Comparison of ENCODE assay signal across 10 cellular contexts in genomic region chr5:131277875-131278795, GRCh38. TPM values are rescaled to one million over a fixed set of nuclear protein-coding genes. Genes with fewer than 3 reads are reported as not detected.
DNase-seq lines count a peak whose midpoint lies in the region; ATAC-seq and TF ChIP-seq lines count a peak whose summit lies in the region.
"Had no signal": no experiment of that assay in that cellular context is flagged by ENCODE, and none has a peak within 500 bp of the region (broad histone marks: within the 10 kb centered on the region; RNA-seq: fewer than 3 reads in every experiment).

No MANE protein-coding gene starts in this region.

- H3K27ac Mint-ChIP-seq in CD14-positive monocyte (peak overlapping the region; percentile 57 to 87 (median 69)), GM23338 (no peak overlapping the region), glutamatergic neuron (ENCODE audit: unreplicated experiment) (no peak overlapping the region)
- peak overlapping the region; percentile 92 for H3K27ac Mint-ChIP-seq in T-helper 2 cell treated with Interferon-gamma antibody and Interleukin-4, amounts not matched to agents 5 μg/mL and 100 μg/mL, for 36 hours

- H3K36me3 Mint-ChIP-seq in CD14-positive monocyte (peaks cover under 1 to 8% of the 10 kb centered on the region in 2 donors), GM23338 (ENCODE audit: low read depth) (peaks cover 20% of the 10 kb centered on the region; the same call in 2 of the 3 replicates), glutamatergic neuron (ENCODE audit: unreplicated experiment) (no peaks in the 10 kb centered on the region)
- peaks cover 56% of the 10 kb centered on the region for H3K36me3 Mint-ChIP-seq in T-helper 2 cell treated with Interferon-gamma antibody and Interleukin-4, amounts not matched to agents 5 μg/mL and 100 μg/mL, for 36 hours (ENCODE audit: low read depth)

- peaks cover 6% of the 10 kb centered on the region; the same call in 1 of the 2 replicates for H3F3A ChIP-seq in GM23338 (replicated peaks; ENCODE audit: low read depth)

- DNase-seq in CD14-positive monocyte (ENCODE audit: low spot score): no peak
- no peak for DNase-seq in GM23338 (ENCODE audit: low spot score)
- DNase-seq in T-helper 2 cell treated with Interferon-gamma antibody and Interleukin-4, amounts not matched to agents 5 μg/mL and 100 μg/mL, for 36 hours (ENCODE audit: low spot score): no peak
- peak; percentile 18 for DNase-seq in glomerular visceral epithelial cell (ENCODE audit: extremely low spot score)
- no peak for DNase-seq in BE2C
- no peak for DNase-seq in DMS114 treated with DMSO at 0.1 percent for 48 hours (lab: John Stamatoyannopoulos, UW; ENCODE audit: unreplicated experiment)
- no peak for DNase-seq in glutamatergic neuron
- DNase-seq in germinal center (ENCODE audit: low spot score): no peak
- DNase-seq: activated gamma-delta T cell, DMS79 had no signal

- no peaks in the 10 kb centered on the region for H3K27me3 ChIP-seq in GM23338 (ENCODE audit: insufficient read depth)
- H3K27me3 ChIP-seq in BE2C: no peaks in the 10 kb centered on the region

- no peaks in the 10 kb centered on the region for H3K9me2 ChIP-seq in GM23338 (ENCODE audit: insufficient read depth)

- H4K20me1 ChIP-seq in GM23338 (replicated peaks; ENCODE audit: insufficient read depth): peaks cover 7% of the 10 kb centered on the region; the same call in 1 of the 2 replicates

- no peak for ATAC-seq in GM23338

- H3K4me3 Mint-ChIP-seq in CD14-positive monocyte (no peak overlapping the region), GM23338 (no peak overlapping the region), glutamatergic neuron (ENCODE audit: unreplicated experiment) (no peak overlapping the region)
- peak overlapping the region; percentile 34 for H3K4me3 Mint-ChIP-seq in T-helper 2 cell treated with Interferon-gamma antibody and Interleukin-4, amounts not matched to agents 5 μg/mL and 100 μg/mL, for 36 hours

- H3K9me3 Mint-ChIP-seq in CD14-positive monocyte (peaks cover 0 to 3% (median 0%) of the 10 kb centered on the region in 7 donors), GM23338 (peaks cover 23% of the 10 kb centered on the region), glutamatergic neuron (ENCODE audit: unreplicated experiment) (peaks cover 4% of the 10 kb centered on the region)
- peaks cover 6% of the 10 kb centered on the region for H3K9me3 Mint-ChIP-seq in T-helper 2 cell treated with Interferon-gamma antibody and Interleukin-4, amounts not matched to agents 5 μg/mL and 100 μg/mL, for 36 hours

- H3K9me3 ChIP-seq in BE2C: no peaks in the 10 kb centered on the region

- H3K79me2 ChIP-seq in GM23338 (replicated peaks; ENCODE audit: insufficient read depth): peaks cover 84% of the 10 kb centered on the region

- H3K36me3 ChIP-seq in GM23338 (ENCODE audit: insufficient read depth): no peaks in the 10 kb centered on the region
- H3K36me3 ChIP-seq in BE2C: no peaks in the 10 kb centered on the region

- no peak overlapping the region for H2AFZ ChIP-seq in GM23338

- no peak overlapping the region for H3K4me3 ChIP-seq in GM23338
- no peak overlapping the region for H3K4me3 ChIP-seq in BE2C (ENCODE audit: low read depth, low read length)

- peaks cover 56% of the 10 kb centered on the region for H3K4me1 Mint-ChIP-seq in CD14-positive monocyte
- H3K4me1 Mint-ChIP-seq in GM23338: peaks cover 13% of the 10 kb centered on the region
- peaks cover 67% of the 10 kb centered on the region for H3K4me1 Mint-ChIP-seq in T-helper 2 cell treated with Interferon-gamma antibody and Interleukin-4, amounts not matched to agents 5 μg/mL and 100 μg/mL, for 36 hours (ENCODE audit: low read depth)
- H3K4me1 Mint-ChIP-seq in glutamatergic neuron (ENCODE audit: low read depth, unreplicated experiment): no peaks in the 10 kb centered on the region

- H3K27ac ChIP-seq in GM23338 (ENCODE audit: low read depth): peak overlapping the region; percentile 67

- no peak overlapping the region for H3K4me2 ChIP-seq in GM23338

- intact Hi-C loops in CD14-positive monocyte (cut with micrococcal nuclease): loop anchor here (5.0 to 10.0 kb wide), 3 partner anchors 53 to 107 kb away; no protein-coding TSS in a partner anchor

- TF ChIP-seq CTCF in CD14-positive monocyte (IDR thresholded peaks at IDR 0.05): no peak
- TF ChIP-seq CTCF in GM23338 (conservative IDR thresholded peaks at IDR 0.05; ENCODE audit: low read depth in 2 of 2): no peak
- TF ChIP-seq CTCF in BE2C (IDR thresholded peaks at IDR 0.05; ENCODE audit: low read depth, low read length): no peak
- no peak for TF ChIP-seq CTCF in glutamatergic neuron (IDR thresholded peaks at IDR 0.05; ENCODE audit: partially characterized antibody, unreplicated experiment)

- peaks cover 0 to 4% (median 0%) of the 10 kb centered on the region in 3 donors for H3K27me3 Mint-ChIP-seq in CD14-positive monocyte (ENCODE audit: low read depth in 3 of 3)
- H3K27me3 Mint-ChIP-seq in GM23338 (ENCODE audit: insufficient read depth, low read depth, poor library complexity): peaks cover 16% of the 10 kb centered on the region
- H3K27me3 Mint-ChIP-seq in T-helper 2 cell treated with Interferon-gamma antibody and Interleukin-4, amounts not matched to agents 5 μg/mL and 100 μg/mL, for 36 hours (ENCODE audit: low read depth): peaks cover 3% of the 10 kb centered on the region
- H3K27me3 Mint-ChIP-seq in glutamatergic neuron (ENCODE audit: unreplicated experiment): peaks cover 3% of the 10 kb centered on the region

- H3K4me1 ChIP-seq in GM23338 (ENCODE audit: insufficient read depth) (no peaks in the 10 kb centered on the region), BE2C (no peaks in the 10 kb centered on the region)

TF ChIP-seq in GM23338, 12 proteins besides CTCF, POLR2A, EP300 and RAD21 (continues in another document):
- TF ChIP-seq JUNB (IDR thresholded peaks at IDR 0.05; ENCODE audit: unreplicated experiment): no peak
- TF ChIP-seq ZNF462 (CRISPR knock-in tag; IDR thresholded peaks at IDR 0.05): no peak
- no peak for TF ChIP-seq STAT1 (IDR thresholded peaks at IDR 0.05; ENCODE audit: unreplicated experiment)

RNA-seq across cellular contexts. Expression of gene CDC42SE2, which starts 14.3 kb away (rescaled TPM):
- polyA plus RNA-seq in CD14-positive monocyte (100 to 1,000 TPM in 1 of 2 donors, 10 to 100 TPM in 1; 92.6 to 135 TPM), GM23338 (2016; fragmentation: Nextera tagmentation; extraction: Ambion mirVana) (22.3 and 24.2 TPM in 2 replicates)
- total RNA-seq in GM23338 (2014; rRNA removed; shearing (Covaris generic)): 35.5 and 36.2 TPM in 2 replicates
- polyA plus RNA-seq in BE2C (2012; ENCODE audit: insufficient read depth, insufficient read length, low read depth): 9.1 TPM
- total RNA-seq in glutamatergic neuron (ENCODE audit: unreplicated experiment): 15.5 TPM

Comparison
In these comparisons a context has a peak if more than half of its experiments do, and no peak if none do; other contexts are left out.
1. H3K27ac Mint-ChIP-seq: peak in CD14-positive monocyte (7 of 7) and T-helper 2 cell treated with Interferon-gamma antibody and Interleukin-4, amounts not matched to agents 5 μg/mL and 100 μg/mL, for 36 hours (single experiment); none in GM23338 (single experiment) and glutamatergic neuron (single experiment).